Comparison of ENCODE assay signal across 7 cellular contexts in the genomic region with DNA sequence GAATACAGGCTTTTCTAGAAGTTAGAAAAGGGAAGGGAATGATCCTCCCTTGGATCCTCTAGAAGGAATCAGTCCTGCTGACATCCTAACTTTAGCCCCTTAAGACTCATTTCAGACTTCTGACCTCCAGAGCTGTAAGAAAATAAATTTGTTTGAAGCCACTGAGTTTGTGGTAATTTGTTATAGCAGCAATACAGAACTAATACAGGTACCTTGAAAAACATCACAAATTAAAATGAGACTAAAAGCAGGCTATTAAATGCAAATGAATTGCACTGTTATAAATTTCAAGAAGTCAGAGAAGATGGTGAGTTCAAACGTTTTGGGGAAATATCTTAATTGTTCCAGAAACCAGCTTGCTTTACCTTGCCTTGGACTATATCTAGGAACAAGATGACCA. TPM values are rescaled to one million over a fixed set of nuclear protein-coding genes. Genes with fewer than 3 reads are reported as not detected.
"Had no signal": no experiment of that assay in that cellular context is flagged by ENCODE, and none has a peak within 500 bp of the region (broad histone marks: within the 10 kb centered on the region; RNA-seq: fewer than 3 reads in every experiment).

No MANE protein-coding gene starts in this region.

- DNase-seq: IMR-90, KBM-7, KG1 had no signal

- H3K27ac Mint-ChIP-seq: IgD-negative memory B cell had no signal

- FAIRE-seq: HTR-8/SVneo had no signal

- H3K36me3 Mint-ChIP-seq: IgD-negative memory B cell had no signal

- H3K4me3 Mint-ChIP-seq: IgD-negative memory B cell had no signal

- H3K27ac ChIP-seq: HL-60 had no signal

RNA-seq across cellular contexts. Expression of gene LCA5L, which starts 6.3 kb away (rescaled TPM):
- total RNA-seq: HT-29 had no signal
- polyA plus RNA-seq: IgD-negative memory B cell had no signal

RNA-seq across cellular contexts. Expression of gene SH3BGR, which starts 12.5 kb away (rescaled TPM):
- total RNA-seq: HT-29 had no signal
